ENCODE assay signal across 8 cellular contexts in the genomic region with DNA sequence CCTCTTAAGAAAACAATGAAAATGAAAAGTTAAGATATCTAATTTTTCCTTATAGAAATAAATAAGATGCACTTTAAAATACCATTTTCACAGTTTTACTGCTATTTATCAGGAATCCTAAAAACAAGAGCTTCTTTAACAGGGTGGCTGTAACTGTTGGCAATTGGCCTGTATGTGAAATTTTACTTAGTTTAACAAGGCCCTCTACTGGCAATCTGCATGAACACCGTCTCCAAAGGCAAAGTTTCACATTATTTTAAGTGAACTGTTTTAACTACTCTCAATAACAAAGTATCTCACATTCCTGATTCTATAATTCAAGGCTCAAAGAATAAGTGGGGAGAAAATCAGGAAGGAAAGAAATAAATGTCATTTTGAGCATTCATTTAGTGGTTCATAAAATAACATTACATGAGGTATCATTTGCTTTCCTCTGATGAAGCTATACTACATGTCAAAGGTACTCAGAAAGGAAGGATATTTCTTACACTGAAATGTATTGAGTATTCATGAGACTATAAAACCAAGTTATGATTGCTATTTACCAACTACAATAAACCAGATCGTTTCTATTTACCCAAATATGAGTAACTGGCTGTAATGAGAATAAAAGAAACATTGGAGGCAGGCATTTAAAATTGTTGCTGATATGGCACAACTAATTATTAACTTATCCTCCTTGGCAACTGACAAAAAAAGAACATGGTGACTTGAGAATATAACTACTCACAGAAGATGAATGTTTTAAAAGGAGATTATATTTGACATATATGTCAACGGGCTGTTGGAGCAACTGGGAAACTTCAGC. TPM values are rescaled to one million over a fixed set of nuclear protein-coding genes. Genes with fewer than 3 reads are reported as not detected.
DNase-seq lines count a peak whose midpoint lies in the region; ATAC-seq, FAIRE-seq and TF ChIP-seq lines count a peak whose summit lies in the region.

No MANE protein-coding gene starts in this region.

- ATAC-seq in GM19467 (IDR thresholded peaks at IDR 0.05; ENCODE audit: unreplicated experiment) (peak; percentile 71), WTC11 (peak; percentile 50; the same call in 1 of the 2 replicates)

- H3K27ac Mint-ChIP-seq in WTC11, result no peak overlapping the region

- no peaks in the 10 kb centered on the region for H3K27me3 ChIP-seq in BJ (ENCODE audit: control insufficient read depth, insufficient read depth, low read length)

- POLR2A ChIA-PET in BJ (lab: Charles Lee) (interaction anchor here (0.6 kb wide), 1 partner anchor 293 kb away, joined by 12 read pairs; no protein-coding TSS in a partner anchor), WTC11 (lab: Charles Lee) (no interaction called here)

- TF ChIP-seq CTCF in BJ (IDR thresholded peaks at IDR 0.05; ENCODE audit: insufficient read depth, low read depth, low read length) (peak; percentile 70), WTC11 (IDR thresholded peaks at IDR 0.05) (0 out of 2 replicates have a peak, but pooled peaks have one; percentile 23)

- H3K27me3 Mint-ChIP-seq in WTC11 (ENCODE audit: low read depth), result no peaks in the 10 kb centered on the region; the same call in 1 of the 2 replicates

- H3K4me3 Mint-ChIP-seq in WTC11, result no peak overlapping the region

- DNase-seq in BJ (ENCODE audit: low read depth) (no peak), NAMALWA (ENCODE audit: low spot score) (peak; percentile 31), WTC11 (ENCODE audit: low spot score) (no peak), inferior parietal cortex (ENCODE audit: extremely low spot score) (peak; percentile 78), urothelium cell line (ENCODE audit: low spot score) (peak; percentile 32), ureter (ENCODE audit: low spot score) (no peak)
- no peak for DNase-seq in activated CD4-positive, alpha-beta T cell treated with anti-CD3 and anti-CD28 coated beads for 48 hours

- H3K36me3 Mint-ChIP-seq in WTC11, result no peaks in the 10 kb centered on the region

- no peaks in the 10 kb centered on the region for H3K9me3 Mint-ChIP-seq in WTC11

- H3K36me3 ChIP-seq in BJ (ENCODE audit: control insufficient read depth, insufficient read depth, low read length), result no peaks in the 10 kb centered on the region

- CTCF ChIA-PET in BJ (lab: Yijun Ruan, JAX), result interaction anchor here (0.5 to 3.3 kb wide), 26 partner anchors 13 to 1112 kb away, joined by 3 to 37 read pairs (median 4); no protein-coding TSS in a partner anchor
- CTCF ChIA-PET in WTC11 (lab: Charles Lee), result interaction anchor here (0.7 to 3.2 kb wide), 13 partner anchors 10 to 296 kb away, joined by 3 to 48 read pairs (median 5); no protein-coding TSS in a partner anchor

- H3K4me3 ChIP-seq in BJ (ENCODE audit: low read depth, low read length), result no peak overlapping the region

- no peak for FAIRE-seq in urothelium cell line (lab: Jason Lieb, UNC)

- H3K4me1 Mint-ChIP-seq in WTC11, result no peaks in the 10 kb centered on the region

TF ChIP-seq in WTC11, 78 proteins besides CTCF, POLR2A, EP300 and RAD21:
- TF ChIP-seq TEAD1 (CRISPR knock-in tag; IDR thresholded peaks at IDR 0.05) (no peak), JUN (CRISPR knock-in tag; IDR thresholded peaks at IDR 0.05) (no peak), RORB (CRISPR knock-in tag; IDR thresholded peaks at IDR 0.05) (no peak), PRRX2 (CRISPR knock-in tag; IDR thresholded peaks at IDR 0.05) (no peak), CREM (CRISPR knock-in tag; IDR thresholded peaks at IDR 0.05) (no peak), NFATC4 (CRISPR knock-in tag; IDR thresholded peaks at IDR 0.05) (no peak), ZNF263 (CRISPR knock-in tag; IDR thresholded peaks at IDR 0.05; ENCODE audit: low read depth) (no peak), SMAD4 (CRISPR knock-in tag; IDR thresholded peaks at IDR 0.05) (no peak), GABPB1 (CRISPR knock-in tag; IDR thresholded peaks at IDR 0.05) (no peak), ZBTB21 (CRISPR knock-in tag; IDR thresholded peaks at IDR 0.05; ENCODE audit: borderline replicate concordance) (no peak), MYBL2 (CRISPR knock-in tag; IDR thresholded peaks at IDR 0.05) (no peak), ZNF423 (CRISPR knock-in tag; IDR thresholded peaks at IDR 0.05) (no peak), SOX15 (CRISPR knock-in tag; IDR thresholded peaks at IDR 0.05) (no peak)
- TF ChIP-seq, protein P1, sequence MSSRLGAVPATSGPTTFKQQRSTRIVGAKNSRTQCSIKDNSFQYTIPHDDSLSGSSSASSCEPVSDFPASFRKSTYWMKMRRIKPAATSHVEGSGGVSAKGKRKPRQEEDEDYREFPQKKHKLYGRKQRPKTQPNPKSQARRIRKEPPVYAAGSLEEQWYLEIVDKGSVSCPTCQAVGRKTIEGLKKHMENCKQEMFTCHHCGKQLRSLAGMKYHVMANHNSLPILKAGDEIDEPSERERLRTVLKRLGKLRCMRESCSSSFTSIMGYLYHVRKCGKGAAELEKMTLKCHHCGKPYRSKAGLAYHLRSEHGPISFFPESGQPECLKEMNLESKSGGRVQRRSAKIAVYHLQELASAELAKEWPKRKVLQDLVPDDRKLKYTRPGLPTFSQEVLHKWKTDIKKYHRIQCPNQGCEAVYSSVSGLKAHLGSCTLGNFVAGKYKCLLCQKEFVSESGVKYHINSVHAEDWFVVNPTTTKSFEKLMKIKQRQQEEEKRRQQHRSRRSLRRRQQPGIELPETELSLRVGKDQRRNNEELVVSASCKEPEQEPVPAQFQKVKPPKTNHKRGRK (CRISPR knock-in tag; IDR thresholded peaks at IDR 0.05; ENCODE audit: borderline replicate concordance), result no peak
- TF ChIP-seq, protein P2, sequence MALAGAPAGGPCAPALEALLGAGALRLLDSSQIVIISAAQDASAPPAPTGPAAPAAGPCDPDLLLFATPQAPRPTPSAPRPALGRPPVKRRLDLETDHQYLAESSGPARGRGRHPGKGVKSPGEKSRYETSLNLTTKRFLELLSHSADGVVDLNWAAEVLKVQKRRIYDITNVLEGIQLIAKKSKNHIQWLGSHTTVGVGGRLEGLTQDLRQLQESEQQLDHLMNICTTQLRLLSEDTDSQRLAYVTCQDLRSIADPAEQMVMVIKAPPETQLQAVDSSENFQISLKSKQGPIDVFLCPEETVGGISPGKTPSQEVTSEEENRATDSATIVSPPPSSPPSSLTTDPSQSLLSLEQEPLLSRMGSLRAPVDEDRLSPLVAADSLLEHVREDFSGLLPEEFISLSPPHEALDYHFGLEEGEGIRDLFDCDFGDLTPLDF (CRISPR knock-in tag; IDR thresholded peaks at IDR 0.05), result no peak
- TF ChIP-seq, protein P3, sequence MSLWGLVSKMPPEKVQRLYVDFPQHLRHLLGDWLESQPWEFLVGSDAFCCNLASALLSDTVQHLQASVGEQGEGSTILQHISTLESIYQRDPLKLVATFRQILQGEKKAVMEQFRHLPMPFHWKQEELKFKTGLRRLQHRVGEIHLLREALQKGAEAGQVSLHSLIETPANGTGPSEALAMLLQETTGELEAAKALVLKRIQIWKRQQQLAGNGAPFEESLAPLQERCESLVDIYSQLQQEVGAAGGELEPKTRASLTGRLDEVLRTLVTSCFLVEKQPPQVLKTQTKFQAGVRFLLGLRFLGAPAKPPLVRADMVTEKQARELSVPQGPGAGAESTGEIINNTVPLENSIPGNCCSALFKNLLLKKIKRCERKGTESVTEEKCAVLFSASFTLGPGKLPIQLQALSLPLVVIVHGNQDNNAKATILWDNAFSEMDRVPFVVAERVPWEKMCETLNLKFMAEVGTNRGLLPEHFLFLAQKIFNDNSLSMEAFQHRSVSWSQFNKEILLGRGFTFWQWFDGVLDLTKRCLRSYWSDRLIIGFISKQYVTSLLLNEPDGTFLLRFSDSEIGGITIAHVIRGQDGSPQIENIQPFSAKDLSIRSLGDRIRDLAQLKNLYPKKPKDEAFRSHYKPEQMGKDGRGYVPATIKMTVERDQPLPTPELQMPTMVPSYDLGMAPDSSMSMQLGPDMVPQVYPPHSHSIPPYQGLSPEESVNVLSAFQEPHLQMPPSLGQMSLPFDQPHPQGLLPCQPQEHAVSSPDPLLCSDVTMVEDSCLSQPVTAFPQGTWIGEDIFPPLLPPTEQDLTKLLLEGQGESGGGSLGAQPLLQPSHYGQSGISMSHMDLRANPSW (CRISPR knock-in tag; conservative IDR thresholded peaks at IDR 0.05; ENCODE audit: low read depth), result no peak
- TF ChIP-seq, protein P4, sequence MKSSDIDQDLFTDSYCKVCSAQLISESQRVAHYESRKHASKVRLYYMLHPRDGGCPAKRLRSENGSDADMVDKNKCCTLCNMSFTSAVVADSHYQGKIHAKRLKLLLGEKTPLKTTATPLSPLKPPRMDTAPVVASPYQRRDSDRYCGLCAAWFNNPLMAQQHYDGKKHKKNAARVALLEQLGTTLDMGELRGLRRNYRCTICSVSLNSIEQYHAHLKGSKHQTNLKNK (CRISPR knock-in tag; IDR thresholded peaks at IDR 0.05), result no peak
- TF ChIP-seq, protein P5, sequence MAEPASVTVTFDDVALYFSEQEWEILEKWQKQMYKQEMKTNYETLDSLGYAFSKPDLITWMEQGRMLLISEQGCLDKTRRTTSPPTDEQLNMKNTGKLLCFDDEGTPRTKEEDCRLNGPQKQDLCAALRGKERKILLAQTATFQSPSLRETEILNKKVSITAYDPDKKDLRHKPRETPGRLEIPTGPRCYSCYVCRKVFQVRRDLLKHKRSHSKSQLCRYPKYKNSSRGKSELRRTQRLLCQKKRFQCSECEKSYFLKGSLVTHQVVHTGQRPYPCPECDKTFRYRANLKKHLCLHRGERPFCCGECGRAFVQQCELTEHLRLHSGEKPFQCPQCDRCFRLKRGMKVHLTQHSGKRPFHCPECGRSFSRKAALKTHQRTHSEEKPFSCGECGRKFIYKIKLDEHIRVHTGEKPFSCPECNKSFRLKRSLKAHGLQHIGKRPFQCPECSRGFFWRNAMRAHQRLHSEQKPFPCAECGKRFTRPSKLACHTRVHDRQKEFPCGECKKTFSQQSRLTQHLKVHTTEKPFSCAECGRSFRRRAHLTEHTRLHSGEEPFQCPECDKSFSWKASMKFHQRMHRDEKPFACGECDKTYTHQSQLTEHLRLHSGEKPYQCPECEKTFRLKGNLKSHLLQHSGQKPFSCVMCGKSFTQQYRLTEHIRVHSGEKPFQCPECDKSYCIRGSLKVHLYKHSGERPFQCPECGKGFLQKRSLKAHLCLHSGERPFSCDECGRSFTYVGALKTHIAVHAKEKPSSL (CRISPR knock-in tag; conservative IDR thresholded peaks at IDR 0.05), result no peak
- TF ChIP-seq, protein P6, sequence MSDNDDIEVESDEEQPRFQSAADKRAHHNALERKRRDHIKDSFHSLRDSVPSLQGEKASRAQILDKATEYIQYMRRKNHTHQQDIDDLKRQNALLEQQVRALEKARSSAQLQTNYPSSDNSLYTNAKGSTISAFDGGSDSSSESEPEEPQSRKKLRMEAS (CRISPR knock-in tag; IDR thresholded peaks at IDR 0.05), result no peak

RNA-seq across cellular contexts. Expression of a gene that starts 7.0 kb away (rescaled TPM):
- 2.1 and 2.5 TPM in 2 replicates for polyA plus RNA-seq in BJ (2011; rRNA removed)
- polyA minus RNA-seq in BJ (2011; rRNA and poly(A)+ RNA removed), result 3.0 and 3.5 TPM in 2 replicates
- 0.50 to 0.82 TPM (median 0.55 TPM) in 3 replicates for total RNA-seq in WTC11 (2021)
- 7.3 TPM for total RNA-seq in ureter

Comparison
In these comparisons a context has a peak if more than half of its experiments do, and no peak if none do; other contexts are left out.
1. DNase-seq: peak in NAMALWA (single experiment), inferior parietal cortex (single experiment) and urothelium cell line (single experiment); none in BJ (single experiment), WTC11 (single experiment), activated CD4-positive, alpha-beta T cell treated with anti-CD3 and anti-CD28 coated beads for 48 hours (single experiment) and ureter (single experiment).